In genomic region chr6:27814415-27814664, GRCh38 we compare ENCODE assay signal across 8 cellular contexts.
DNase-seq lines count a peak whose midpoint lies in the region; ATAC-seq, FAIRE-seq and TF ChIP-seq lines count a peak whose summit lies in the region.
"Not testable (repeated sequence)": the region's sequence is repeated elsewhere in the genome, so short reads cannot be mapped to it uniquely, and the experiment has no call there.

No MANE protein-coding gene starts in this region.

- H3K27me3 ChIP-seq in KMS-11 (ENCODE audit: insufficient read depth, low read depth): not testable (repeated sequence)

- H3K27ac Mint-ChIP-seq in activated T-cell treated with anti-CD3 and anti-CD28 coated beads, Interleukin-2, amount 50 U/mL, for 24 hours: peak overlapping the region; percentile 96
- peak overlapping the region; percentile 92 to 96 for H3K27ac Mint-ChIP-seq in effector memory CD8-positive, alpha-beta T cell
- peak overlapping the region; percentile 88 to 98 (median 96) for H3K27ac Mint-ChIP-seq in immature natural killer cell
- H3K27ac Mint-ChIP-seq in osteocyte (ENCODE audit: unreplicated experiment): peak overlapping the region; percentile 93

- peaks cover 30% of the 10 kb centered on the region for H3K4me1 ChIP-seq in KMS-11 (ENCODE audit: low read depth, poor library complexity, severe bottlenecking)
- H3K4me1 ChIP-seq in urinary bladder (ENCODE audit: insufficient read depth): not testable (repeated sequence)

- not testable (repeated sequence) for H2AFZ ChIP-seq in KMS-11 (ENCODE audit: low read depth)

- TF ChIP-seq CTCF in GM12865 (IDR thresholded peaks at IDR 0.05; ENCODE audit: insufficient read depth, low read depth, low read length, missing control alignments); KMS-11 (conservative IDR thresholded peaks at IDR 0.05; ENCODE audit: low read depth, low read length); osteocyte (IDR thresholded peaks at IDR 0.05): not testable (repeated sequence)

- not testable (repeated sequence) for DNase-seq in GM12865 (ENCODE audit: low read depth); H54 (ENCODE audit: insufficient read length, low spot score); activated T-cell treated with anti-CD3 and anti-CD28 coated beads, Interleukin-2, amount 50 U/mL, for 24 hours; effector memory CD8-positive, alpha-beta T cell; immature natural killer cell; osteocyte (ENCODE audit: extremely low spot score, unreplicated experiment)

- H3K27me3 Mint-ChIP-seq in activated T-cell treated with anti-CD3 and anti-CD28 coated beads, Interleukin-2, amount 50 U/mL, for 24 hours; effector memory CD8-positive, alpha-beta T cell; osteocyte (ENCODE audit: unreplicated experiment): not testable (repeated sequence)
- H3K27me3 Mint-ChIP-seq in immature natural killer cell (ENCODE audit: low read depth in 3 of 3): peaks cover 10 to 18% (median 16%) of the 10 kb centered on the region in 3 donors

- H3K36me3 ChIP-seq in KMS-11 (ENCODE audit: insufficient read depth); urinary bladder (ENCODE audit: insufficient read depth): not testable (repeated sequence)

- peak; percentile 81 for FAIRE-seq in H54 (lab: Jason Lieb, UNC)

- peak; percentile 23 for ATAC-seq in effector memory CD8-positive, alpha-beta T cell (replicated peaks)

- H3K4me2 ChIP-seq in KMS-11: peak overlapping the region; percentile 34; the same call in 1 of the 2 replicates

- peaks cover 11% of the 10 kb centered on the region for H3K36me3 Mint-ChIP-seq in activated T-cell treated with anti-CD3 and anti-CD28 coated beads, Interleukin-2, amount 50 U/mL, for 24 hours (ENCODE audit: low read depth)
- peaks cover 35% of the 10 kb centered on the region for H3K36me3 Mint-ChIP-seq in effector memory CD8-positive, alpha-beta T cell (ENCODE audit: insufficient read depth)
- not testable (repeated sequence) for H3K36me3 Mint-ChIP-seq in immature natural killer cell; osteocyte (ENCODE audit: unreplicated experiment)

- WGBS in urinary bladder: 4% methylated on average over 4 of the region's 24 CpGs

- H3K4me1 Mint-ChIP-seq in activated T-cell treated with anti-CD3 and anti-CD28 coated beads, Interleukin-2, amount 50 U/mL, for 24 hours (ENCODE audit: low read depth): peaks cover 50% of the 10 kb centered on the region
- peaks cover 26% of the 10 kb centered on the region in 2 donors for H3K4me1 Mint-ChIP-seq in effector memory CD8-positive, alpha-beta T cell (ENCODE audit: low read depth in 2 of 2)
- H3K4me1 Mint-ChIP-seq in immature natural killer cell: peaks cover 38 to 49% of the 10 kb centered on the region in 2 donors
- H3K4me1 Mint-ChIP-seq in osteocyte (ENCODE audit: unreplicated experiment): peaks cover 35% of the 10 kb centered on the region

- H3K4me3 Mint-ChIP-seq in activated T-cell treated with anti-CD3 and anti-CD28 coated beads, Interleukin-2, amount 50 U/mL, for 24 hours: peak overlapping the region; percentile 78
- peak overlapping the region; percentile 87 to 88 for H3K4me3 Mint-ChIP-seq in effector memory CD8-positive, alpha-beta T cell
- peak overlapping the region; percentile 87 to 94 (median 90) for H3K4me3 Mint-ChIP-seq in immature natural killer cell
- peak overlapping the region; percentile 86 for H3K4me3 Mint-ChIP-seq in osteocyte (ENCODE audit: unreplicated experiment)

- H3K27ac ChIP-seq in KMS-11: peak overlapping the region; percentile 72
- not testable (repeated sequence) for H3K27ac ChIP-seq in urinary bladder (ENCODE audit: low read depth)

- H3K4me3 ChIP-seq in GM12865 (ENCODE audit: low read depth, low read length) (peak overlapping the region; percentile 55), urinary bladder (ENCODE audit: low read depth, low read length) (peak overlapping the region; percentile 2)
- not testable (repeated sequence) for H3K4me3 ChIP-seq in KMS-11 (IDR thresholded peaks at IDR 0.05; ENCODE audit: insufficient read depth, low read depth, low read length)

- not testable (repeated sequence) for H4K20me1 ChIP-seq in KMS-11 (ENCODE audit: insufficient read depth)

- not testable (repeated sequence) for H3K9me3 Mint-ChIP-seq in activated T-cell treated with anti-CD3 and anti-CD28 coated beads, Interleukin-2, amount 50 U/mL, for 24 hours; effector memory CD8-positive, alpha-beta T cell; immature natural killer cell; osteocyte (ENCODE audit: unreplicated experiment)

- TF ChIP-seq POLR2A in H54 (IDR thresholded peaks at IDR 0.05; ENCODE audit: low read depth, low read length): peak; percentile 32; the same call in 1 of the 2 replicates

- peak overlapping the region; percentile 77 for H3K9ac ChIP-seq in KMS-11

- peaks cover 42% of the 10 kb centered on the region for H3K79me2 ChIP-seq in KMS-11 (ENCODE audit: insufficient read depth, low read depth)
